Comparison of ENCODE assay signal across 8 cellular contexts in the genomic region with DNA sequence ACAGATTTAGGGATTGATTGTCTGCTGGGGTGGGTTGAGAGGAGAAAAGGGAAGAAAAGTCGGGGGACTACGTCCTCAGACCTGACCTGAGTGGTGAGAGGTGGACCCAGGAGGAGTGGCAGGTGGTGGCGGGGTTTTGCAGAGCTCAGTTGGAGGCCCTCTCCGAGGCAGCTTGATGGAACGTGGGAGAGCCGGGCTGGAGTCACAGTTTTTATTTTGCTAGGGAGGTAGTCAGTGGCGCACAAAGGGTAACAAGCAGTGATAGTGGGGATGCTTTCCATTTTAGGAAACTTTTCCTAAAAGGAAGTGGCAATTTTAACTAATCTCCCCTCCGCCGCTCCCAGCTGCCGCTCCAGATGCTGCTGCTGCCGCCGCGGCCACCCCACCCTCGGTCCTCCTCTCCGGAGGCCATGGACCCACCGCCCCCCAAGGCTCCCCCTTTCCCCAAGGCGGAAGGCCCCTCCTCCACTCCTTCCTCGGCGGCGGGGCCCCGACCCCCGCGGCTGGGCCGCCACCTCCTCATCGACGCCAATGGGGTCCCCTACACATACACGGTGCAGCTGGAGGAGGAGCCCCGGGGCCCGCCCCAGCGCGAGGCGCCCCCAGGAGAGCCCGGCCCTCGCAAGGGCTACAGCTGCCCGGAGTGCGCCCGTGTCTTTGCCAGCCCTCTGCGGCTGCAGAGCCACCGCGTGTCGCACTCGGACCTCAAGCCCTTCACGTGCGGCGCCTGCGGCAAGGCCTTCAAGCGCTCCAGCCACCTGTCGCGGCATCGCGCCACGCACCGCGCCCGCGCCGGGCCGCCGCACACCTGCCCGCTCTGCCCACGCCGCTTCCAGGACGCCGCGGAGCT. TPM values are rescaled to one million over a fixed set of nuclear protein-coding genes. Genes with fewer than 3 reads are reported as not detected.
DNase-seq lines count a peak whose midpoint lies in the region; ATAC-seq and TF ChIP-seq lines count a peak whose summit lies in the region.

No MANE protein-coding gene starts in this region.

- H3K27me3 ChIP-seq in IMR-90 (ENCODE audit: control insufficient read depth, insufficient read depth, low read length), result no peaks in the 10 kb centered on the region
- H3K27me3 ChIP-seq in right atrium auricular region, result no peaks in the 10 kb centered on the region
- no peaks in the 10 kb centered on the region for H3K27me3 ChIP-seq in skeletal muscle tissue (ENCODE audit: control insufficient read depth in 3 of 3, insufficient read depth in 3 of 3, low read length in 3 of 3)

- ATAC-seq in IMR-90 (ENCODE audit: low read depth) (no peak), GM21423 (IDR thresholded peaks at IDR 0.05; ENCODE audit: unreplicated experiment) (no peak), GM18502 (IDR thresholded peaks at IDR 0.05; ENCODE audit: poor library complexity, unreplicated experiment) (no peak)

- BruUV-seq in IMR-90 (replicated peaks; lab: Mats Ljungman, UMichigan), result no TSS peak

- 15% methylated on average over 24 of the region's 65 CpGs; no CpG with 5 or more reads in 1 of the 2 experiments for WGBS in IMR-90 (ENCODE audit: extremely low coverage in 2 of 2, insufficient read length in 1 of 2), 2 experiments

- intact Hi-C loops in IMR-90 (cut with micrococcal nuclease), result no loop called here
- intact Hi-C loops in activated T-helper 2 cell treated with anti-CD3 and anti-CD28 coated beads, Interferon-gamma antibody, Interleukin-2, Interleukin-4, amounts not matched to agents 10 μg/mL and 5 μg/mL and 100 μg/mL, durations not matched to agents 14 hours and 24 hours and 36 hours (cut with micrococcal nuclease), result loop anchor here (1.0 to 10.0 kb wide), 6 partner anchors 7 to 388 kb away; partner anchors contain the start of genes EPN1, FIZ1, PPP6R1 and RPL28

- H3K4me3 ChIP-seq in IMR-90 (ENCODE audit: insufficient read depth, low read depth, low read length) (peak overlapping the region; percentile 74), right atrium auricular region (peak overlapping the region; percentile 85 to 97), skeletal muscle tissue (ENCODE audit: low read length in 3 of 3) (peak overlapping the region; percentile 81 to 87 (median 86))

- H3K14ac ChIP-seq in IMR-90 (replicated peaks; ENCODE audit: low read depth, low read length), result peak overlapping the region; percentile 98

- peaks cover 25 to 81% of the 10 kb centered on the region in 2 experiments for H3K79me1 ChIP-seq in IMR-90 (ENCODE audit: low read depth in 1 of 2, low read length in 2 of 2)

- peaks cover 66% of the 10 kb centered on the region for H3K36me3 Mint-ChIP-seq in activated T-helper 2 cell treated with anti-CD3 and anti-CD28 coated beads, Interferon-gamma antibody, Interleukin-2, Interleukin-4, amounts not matched to agents 10 μg/mL and 5 μg/mL and 100 μg/mL, durations not matched to agents 14 hours and 24 hours and 36 hours (ENCODE audit: low read depth)

- H2AK9ac ChIP-seq in IMR-90 (replicated peaks; ENCODE audit: low read depth, low read length, poor library complexity), result peak overlapping the region; percentile 86

- POLR2A ChIA-PET in IMR-90 (lab: Charles Lee; ENCODE audit: unreplicated experiment), result no interaction called here

- peak overlapping the region; percentile 81 for H3K9ac ChIP-seq in IMR-90 (ENCODE audit: low read depth, low read length)
- H3K9ac ChIP-seq in skeletal muscle tissue (ENCODE audit: low read depth in 1 of 3, low read length in 3 of 3), result peak overlapping the region; percentile 52 to 87 (median 78)

- H2BK20ac ChIP-seq in IMR-90 (ENCODE audit: low read depth, low read length), result no peak overlapping the region

- H3K4ac ChIP-seq in IMR-90 (ENCODE audit: low read depth, low read length), result peak overlapping the region; percentile 89

- peak overlapping the region; percentile 93 for H2AK5ac ChIP-seq in IMR-90 (ENCODE audit: low read depth, low read length)

- H2BK15ac ChIP-seq in IMR-90 (ENCODE audit: low read depth, low read length), result no peak overlapping the region

- TF ChIP-seq RAD21 in IMR-90 (IDR thresholded peaks at IDR 0.05; ENCODE audit: low read length), result no peak

- H2AFZ ChIP-seq in IMR-90 (replicated peaks; ENCODE audit: low read length, poor library complexity), result peak overlapping the region; percentile 85

- peak overlapping the region; percentile 76 for H3K27ac ChIP-seq in IMR-90 (ENCODE audit: insufficient read depth, low read length)
- H3K27ac ChIP-seq in right atrium auricular region, result peak overlapping the region; percentile 94 to 97
- H3K27ac ChIP-seq in skeletal muscle tissue (ENCODE audit: low read depth, low read length), result peak overlapping the region; percentile 85

- peaks cover 12% of the 10 kb centered on the region for H3K4me1 ChIP-seq in IMR-90 (ENCODE audit: control insufficient read depth, insufficient read depth, low read length)
- peaks cover 0 to 67% of the 10 kb centered on the region in 2 donors for H3K4me1 ChIP-seq in right atrium auricular region
- H3K4me1 ChIP-seq in skeletal muscle tissue (ENCODE audit: control insufficient read depth in 3 of 3, insufficient read depth in 3 of 3, low read length in 3 of 3), result peaks cover 58 to 67% (median 65%) of the 10 kb centered on the region in 3 donors

- H3K18ac ChIP-seq in IMR-90 (ENCODE audit: low read depth, low read length), result no peak overlapping the region

- TF ChIP-seq POLR2A in IMR-90 (IDR thresholded peaks at IDR 0.05; ENCODE audit: low read depth, low read length), result no peak

- H3K23ac ChIP-seq in IMR-90 (ENCODE audit: low read depth, low read length), result peak overlapping the region; percentile 96

- peak overlapping the region; percentile 99 for H3K4me3 Mint-ChIP-seq in activated T-helper 2 cell treated with anti-CD3 and anti-CD28 coated beads, Interferon-gamma antibody, Interleukin-2, Interleukin-4, amounts not matched to agents 10 μg/mL and 5 μg/mL and 100 μg/mL, durations not matched to agents 14 hours and 24 hours and 36 hours (ENCODE audit: low read depth)

- no peaks in the 10 kb centered on the region for H4K20me1 ChIP-seq in IMR-90 (ENCODE audit: insufficient read depth, low read length)

- CTCF ChIA-PET in IMR-90 (lab: Yijun Ruan, JAX), result interaction anchor here (0.8 kb wide), 1 partner anchor 38 kb away, joined by 4 read pairs; no protein-coding TSS in a partner anchor

- H2BK5ac ChIP-seq in IMR-90 (ENCODE audit: low read depth, low read length, poor library complexity, severe bottlenecking), result peak overlapping the region; percentile 75

- in situ Hi-C loops in IMR-90 (cut with MboI; ENCODE audit: low sequenced_read_pairs), result loop anchor here (25.0 kb wide), 2 partner anchors 355 to 530 kb away; partner anchors contain the start of genes BRSK1, HSPBP1 and PPP1R12C

- H3K9me1 ChIP-seq in IMR-90 (ENCODE audit: insufficient read depth, low read length), result peaks cover 3% of the 10 kb centered on the region; the same call in 1 of the 2 replicates

- H3K9me3 ChIP-seq in IMR-90 (ENCODE audit: control insufficient read depth, insufficient read depth, low read length), result no peaks in the 10 kb centered on the region
- H3K9me3 ChIP-seq in right atrium auricular region, result no peaks in the 10 kb centered on the region
- H3K9me3 ChIP-seq in skeletal muscle tissue (ENCODE audit: control insufficient read depth in 3 of 3, low read length in 3 of 3), result no peaks in the 10 kb centered on the region

- H3K36me3 ChIP-seq in IMR-90 (ENCODE audit: control insufficient read depth, insufficient read depth, low read length) (peaks cover 16% of the 10 kb centered on the region), right atrium auricular region (peaks cover 11% of the 10 kb centered on the region), skeletal muscle tissue (ENCODE audit: control insufficient read depth in 3 of 3, insufficient read depth in 3 of 3, low read length in 3 of 3) (peaks cover 10 to 17% (median 14%) of the 10 kb centered on the region in 3 donors)

- H3K27ac Mint-ChIP-seq in activated T-helper 2 cell treated with anti-CD3 and anti-CD28 coated beads, Interferon-gamma antibody, Interleukin-2, Interleukin-4, amounts not matched to agents 10 μg/mL and 5 μg/mL and 100 μg/mL, durations not matched to agents 14 hours and 24 hours and 36 hours, result peak overlapping the region; percentile 97

- H3K56ac ChIP-seq in IMR-90 (ENCODE audit: extremely low read depth, insufficient read depth, low read length), result peak overlapping the region; percentile 8

- H4K91ac ChIP-seq in IMR-90 (ENCODE audit: insufficient read depth, low read depth, low read length), result peak overlapping the region; percentile 60

- H3K4me1 Mint-ChIP-seq in activated T-helper 2 cell treated with anti-CD3 and anti-CD28 coated beads, Interferon-gamma antibody, Interleukin-2, Interleukin-4, amounts not matched to agents 10 μg/mL and 5 μg/mL and 100 μg/mL, durations not matched to agents 14 hours and 24 hours and 36 hours (ENCODE audit: low read depth), result peaks cover 39% of the 10 kb centered on the region

- peak overlapping the region; percentile 93 for H3K4me2 ChIP-seq in IMR-90 (ENCODE audit: low read depth, low read length)

- peak overlapping the region; percentile 68 for H4K5ac ChIP-seq in IMR-90 (ENCODE audit: low read depth, low read length)

- H2BK120ac ChIP-seq in IMR-90 (ENCODE audit: low read depth, low read length), result no peak overlapping the region

- dilution Hi-C loops in IMR-90 (cut with HindIII; ENCODE audit: low sequenced_read_pairs, unreplicated experiment), result no loop called here

- TF ChIP-seq CTCF in IMR-90 (conservative IDR thresholded peaks at IDR 0.05; ENCODE audit: low read depth, low read length) (no peak), right atrium auricular region (IDR thresholded peaks at IDR 0.05) (no peak)

- peak overlapping the region; percentile 89 to 96 for H4K8ac ChIP-seq in IMR-90 (ENCODE audit: low read depth in 2 of 2, low read length in 2 of 2)

- no peaks in the 10 kb centered on the region for H3K27me3 Mint-ChIP-seq in activated T-helper 2 cell treated with anti-CD3 and anti-CD28 coated beads, Interferon-gamma antibody, Interleukin-2, Interleukin-4, amounts not matched to agents 10 μg/mL and 5 μg/mL and 100 μg/mL, durations not matched to agents 14 hours and 24 hours and 36 hours (ENCODE audit: low read depth)

- H3K9me3 Mint-ChIP-seq in activated T-helper 2 cell treated with anti-CD3 and anti-CD28 coated beads, Interferon-gamma antibody, Interleukin-2, Interleukin-4, amounts not matched to agents 10 μg/mL and 5 μg/mL and 100 μg/mL, durations not matched to agents 14 hours and 24 hours and 36 hours, result no peaks in the 10 kb centered on the region

- DNase-seq in ELR (ENCODE audit: low read depth) (peak; percentile 34), IMR-90 (no peak), right atrium auricular region (ENCODE audit: low spot score) (no peak), inferior parietal cortex (ENCODE audit: extremely low spot score) (no peak)
- no peak for DNase-seq in activated T-helper 2 cell treated with anti-CD3 and anti-CD28 coated beads, Interferon-gamma antibody, Interleukin-2, Interleukin-4, amounts not matched to agents 10 μg/mL and 5 μg/mL and 100 μg/mL, durations not matched to agents 14 hours and 24 hours and 36 hours (ENCODE audit: low spot score)

RNA-seq across cellular contexts. Expression of gene ZNF581, which starts 1.1 kb away (rescaled TPM):
- 9.7 and 10.0 TPM in 2 replicates for total RNA-seq in IMR-90 (2012; rRNA removed)
- polyA plus RNA-seq in IMR-90 (2012; rRNA removed), result 21.9 and 24.5 TPM in 2 replicates
- 17.7 and 25.7 TPM in 2 replicates for polyA plus RNA-seq in IMR-90 (2012; cell fraction: cytosol; rRNA removed)
- 13.3 and 24.2 TPM in 2 replicates for polyA plus RNA-seq in IMR-90 (2012; cell fraction: nucleus; rRNA removed; ENCODE audit: low replicate concordance)
- 26.6 and 27.0 TPM in 2 replicates for total RNA-seq in activated T-helper 2 cell treated with anti-CD3 and anti-CD28 coated beads, Interferon-gamma antibody, Interleukin-2, Interleukin-4, amounts not matched to agents 10 μg/mL and 5 μg/mL and 100 μg/mL, durations not matched to agents 14 hours and 24 hours and 36 hours
- 1 to 10 TPM; 7.5 to 8.6 TPM for total RNA-seq in right atrium auricular region
- 17.2 TPM for total RNA-seq in skeletal muscle tissue

RNA-seq across cellular contexts. Expression of gene ZNF580, which starts 1.6 kb away (rescaled TPM):
- total RNA-seq in IMR-90 (2012; rRNA removed), result 1.4 and 1.7 TPM in 2 replicates
- polyA plus RNA-seq in IMR-90 (2012; rRNA removed), result 36.9 and 44.4 TPM in 2 replicates
- polyA plus RNA-seq in IMR-90 (2012; cell fraction: cytosol; rRNA removed), result 31.7 and 69.6 TPM in 2 replicates
- 74.8 and 129 TPM in 2 replicates for polyA plus RNA-seq in IMR-90 (2012; cell fraction: nucleus; rRNA removed; ENCODE audit: low replicate concordance)
- total RNA-seq in activated T-helper 2 cell treated with anti-CD3 and anti-CD28 coated beads, Interferon-gamma antibody, Interleukin-2, Interleukin-4, amounts not matched to agents 10 μg/mL and 5 μg/mL and 100 μg/mL, durations not matched to agents 14 hours and 24 hours and 36 hours, result 32.1 and 33.3 TPM in 2 replicates
- 10 to 100 TPM; 15.3 to 26.2 TPM for total RNA-seq in right atrium auricular region
- total RNA-seq in skeletal muscle tissue, result 2.1 TPM

RNA-seq across cellular contexts. Expression of gene CCDC106, which starts 5.6 kb away (rescaled TPM):
- total RNA-seq in IMR-90 (2012; rRNA removed) (2.2 and 2.3 TPM in 2 replicates), right atrium auricular region (10 to 100 TPM; 19.1 to 30.0 TPM), skeletal muscle tissue (3.1 TPM)
- 13.6 and 15.0 TPM in 2 replicates for polyA plus RNA-seq in IMR-90 (2012; rRNA removed)
- 17.1 and 19.8 TPM in 2 replicates for polyA plus RNA-seq in IMR-90 (2012; cell fraction: cytosol; rRNA removed)
- polyA plus RNA-seq in IMR-90 (2012; cell fraction: nucleus; rRNA removed; ENCODE audit: low replicate concordance), result 17.7 and 35.9 TPM in 2 replicates
- 7.2 and 8.1 TPM in 2 replicates for total RNA-seq in activated T-helper 2 cell treated with anti-CD3 and anti-CD28 coated beads, Interferon-gamma antibody, Interleukin-2, Interleukin-4, amounts not matched to agents 10 μg/mL and 5 μg/mL and 100 μg/mL, durations not matched to agents 14 hours and 24 hours and 36 hours

RNA-seq across cellular contexts. Expression of gene U2AF2, which starts 12.5 kb away (rescaled TPM):
- total RNA-seq in IMR-90 (2012; rRNA removed) (96.1 and 120 TPM in 2 replicates), right atrium auricular region (10 to 100 TPM; 39.0 to 61.0 TPM), skeletal muscle tissue (52.2 TPM)
- polyA plus RNA-seq in IMR-90 (2012; rRNA removed), result 260 and 303 TPM in 2 replicates
- 162 and 288 TPM in 2 replicates for polyA plus RNA-seq in IMR-90 (2012; cell fraction: cytosol; rRNA removed)
- 279 and 320 TPM in 2 replicates for polyA plus RNA-seq in IMR-90 (2012; cell fraction: nucleus; rRNA removed; ENCODE audit: low replicate concordance)
- total RNA-seq in activated T-helper 2 cell treated with anti-CD3 and anti-CD28 coated beads, Interferon-gamma antibody, Interleukin-2, Interleukin-4, amounts not matched to agents 10 μg/mL and 5 μg/mL and 100 μg/mL, durations not matched to agents 14 hours and 24 hours and 36 hours, result 344 and 351 TPM in 2 replicates

RNA-seq across cellular contexts. Expression of gene ZNF784, which starts 18.0 kb away (rescaled TPM):
- total RNA-seq in IMR-90 (2012; rRNA removed) (2.5 TPM in 2 replicates), right atrium auricular region (10 to 100 TPM in 1 of 2 donors, 1 to 10 TPM in 1; 7.8 to 10.6 TPM), skeletal muscle tissue (8.9 TPM)
- polyA plus RNA-seq in IMR-90 (2012; rRNA removed), result 3.7 and 4.1 TPM in 2 replicates
- 3.2 and 4.1 TPM in 2 replicates for polyA plus RNA-seq in IMR-90 (2012; cell fraction: cytosol; rRNA removed)
- polyA plus RNA-seq in IMR-90 (2012; cell fraction: nucleus; rRNA removed; ENCODE audit: low replicate concordance), result 9.5 and 20.0 TPM in 2 replicates
- total RNA-seq in activated T-helper 2 cell treated with anti-CD3 and anti-CD28 coated beads, Interferon-gamma antibody, Interleukin-2, Interleukin-4, amounts not matched to agents 10 μg/mL and 5 μg/mL and 100 μg/mL, durations not matched to agents 14 hours and 24 hours and 36 hours, result 4.3 and 4.9 TPM in 2 replicates
